8 cellular contexts compared by ENCODE assay signal in genomic region chr6:142942805-142943227, GRCh38. TPM values are rescaled to one million over a fixed set of nuclear protein-coding genes. Genes with fewer than 3 reads are reported as not detected.
DNase-seq lines count a peak whose midpoint lies in the region; ATAC-seq, FAIRE-seq and TF ChIP-seq lines count a peak whose summit lies in the region.

No MANE protein-coding gene starts in this region.

- peak overlapping the region; percentile 9 for H3K4me3 ChIP-seq in epithelial cell of proximal tubule (ENCODE audit: low read depth, low read length)
- no peak overlapping the region for H3K4me3 ChIP-seq in retinal pigment epithelial cell (ENCODE audit: low read length)

- POLR2A ChIA-PET in RWPE1 (lab: Yijun Ruan, JAX; ENCODE audit: low non-redundant PET): no interaction called here

- TF ChIP-seq CTCF in GM12872 (IDR thresholded peaks at IDR 0.05; ENCODE audit: insufficient read depth, low read depth, low read length) (peak; percentile 50; the same call in 2 of the 3 replicates), RWPE1 (conservative IDR thresholded peaks at IDR 0.05; ENCODE audit: low read depth) (peak; percentile 54), epithelial cell of proximal tubule (conservative IDR thresholded peaks at IDR 0.05; ENCODE audit: low read depth, low read length) (peak; percentile 40), retinal pigment epithelial cell (conservative IDR thresholded peaks at IDR 0.05; ENCODE audit: low read depth, low read length) (peak; percentile 42)

- FAIRE-seq in frontal cortex (lab: Jason Lieb, UNC): no peak

- DNase-seq in AG08395 (ENCODE audit: low spot score): peak; percentile 46
- peak; percentile 22 for DNase-seq in RWPE1 (ENCODE audit: low spot score)
- DNase-seq in epithelial cell of proximal tubule (ENCODE audit: low read depth): no peak
- DNase-seq in retinal pigment epithelial cell (ENCODE audit: low read depth): no peak
- DNase-seq in frontal cortex (ENCODE audit: low spot score in 2 of 2): no peak

- CTCF ChIA-PET in RWPE1 (lab: Yijun Ruan, JAX): interaction anchor here (0.5 to 1.0 kb wide), 5 partner anchors 13 to 276 kb away, joined by 3 read pairs; no protein-coding TSS in a partner anchor

- no peak overlapping the region for H3K27ac ChIP-seq in RWPE1

- ATAC-seq in GM19452 (IDR thresholded peaks at IDR 0.05; ENCODE audit: unreplicated experiment) (no peak), HG03135 (IDR thresholded peaks at IDR 0.05; ENCODE audit: unreplicated experiment) (no peak)

RNA-seq across cellular contexts. Expression of gene HIVEP2, which starts 2.2 kb away (rescaled TPM):
- total RNA-seq in epithelial cell of proximal tubule: 8.9 and 12.3 TPM in 2 replicates
- 68.9 TPM for total RNA-seq in frontal cortex

Comparison
In these comparisons a context has a peak if more than half of its experiments do, and no peak if none do; other contexts are left out.
1. DNase-seq: peak in AG08395 (single experiment) and RWPE1 (single experiment); none in epithelial cell of proximal tubule (single experiment), retinal pigment epithelial cell (single experiment) and frontal cortex (0 of 2).
2. Peak in every context shown above with its lines, with median percentiles within 50 percentile points of each other: CTCF ChIP-seq.